In the genomic region with DNA sequence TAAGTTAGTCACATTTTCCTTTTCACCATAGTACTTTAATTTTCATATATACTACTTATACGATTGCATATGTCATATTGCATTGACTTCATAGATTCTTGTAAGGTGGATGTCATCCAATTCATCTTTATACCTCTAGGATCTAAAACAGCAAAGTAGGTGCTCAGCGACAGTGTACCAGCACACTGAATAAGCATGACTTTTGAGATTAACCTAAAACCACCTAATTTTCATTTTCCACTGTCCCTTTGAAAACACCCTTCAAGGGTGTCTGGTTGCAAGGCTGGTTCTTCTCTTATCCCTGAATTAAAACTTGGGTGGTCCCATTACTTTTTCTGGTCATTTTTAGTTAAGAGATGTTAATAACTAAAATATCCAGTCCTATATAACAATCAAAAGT, we compare ENCODE assay signal across 24 cellular contexts. TPM values are rescaled to one million over a fixed set of nuclear protein-coding genes. Genes with fewer than 3 reads are reported as not detected.
A peak's percentile ranks its signal among the peaks of the same experiment; 100 is the strongest.
DNase-seq lines count a peak whose midpoint lies in the region; ATAC-seq and FAIRE-seq lines count a peak whose summit lies in the region.
"Had no signal": no experiment of that assay in that cellular context is flagged by ENCODE, and none has a peak within 500 bp of the region (broad histone marks: within the 10 kb centered on the region; RNA-seq: fewer than 3 reads in every experiment).

No MANE protein-coding gene starts in this region.

- peaks cover 56% of the 10 kb centered on the region for H3K4me1 Mint-ChIP-seq in activated T-helper 2 cell treated with anti-CD3 and anti-CD28 coated beads, Interferon-gamma antibody, Interleukin-2, Interleukin-4, amounts not matched to agents 10 μg/mL and 5 μg/mL and 100 μg/mL, durations not matched to agents 14 hours and 24 hours and 36 hours (ENCODE audit: low read depth)

- intact Hi-C loops in activated T-helper 2 cell treated with anti-CD3 and anti-CD28 coated beads, Interferon-gamma antibody, Interleukin-2, Interleukin-4, amounts not matched to agents 10 μg/mL and 5 μg/mL and 100 μg/mL, durations not matched to agents 14 hours and 24 hours and 36 hours (cut with micrococcal nuclease), result loop anchor here (2.0 to 10.0 kb wide), 2 partner anchors 19 to 677 kb away; no protein-coding TSS in a partner anchor

- no peak overlapping the region for H3K4me3 Mint-ChIP-seq in activated T-helper 2 cell treated with anti-CD3 and anti-CD28 coated beads, Interferon-gamma antibody, Interleukin-2, Interleukin-4, amounts not matched to agents 10 μg/mL and 5 μg/mL and 100 μg/mL, durations not matched to agents 14 hours and 24 hours and 36 hours (ENCODE audit: low read depth)
- H3K4me3 Mint-ChIP-seq: CD14-positive monocyte had no signal

- peaks cover 46% of the 10 kb centered on the region for H3K36me3 Mint-ChIP-seq in activated T-helper 2 cell treated with anti-CD3 and anti-CD28 coated beads, Interferon-gamma antibody, Interleukin-2, Interleukin-4, amounts not matched to agents 10 μg/mL and 5 μg/mL and 100 μg/mL, durations not matched to agents 14 hours and 24 hours and 36 hours (ENCODE audit: low read depth)
- H3K36me3 Mint-ChIP-seq: CD14-positive monocyte had no signal

- H3K27ac Mint-ChIP-seq in activated T-helper 2 cell treated with anti-CD3 and anti-CD28 coated beads, Interferon-gamma antibody, Interleukin-2, Interleukin-4, amounts not matched to agents 10 μg/mL and 5 μg/mL and 100 μg/mL, durations not matched to agents 14 hours and 24 hours and 36 hours, result peak overlapping the region; percentile 66

- peak; percentile 79 for FAIRE-seq in GM18507 (lab: Jason Lieb, UNC)
- FAIRE-seq: bronchial epithelial cell, frontal cortex had no signal

- H3K9me3 Mint-ChIP-seq in activated T-helper 2 cell treated with anti-CD3 and anti-CD28 coated beads, Interferon-gamma antibody, Interleukin-2, Interleukin-4, amounts not matched to agents 10 μg/mL and 5 μg/mL and 100 μg/mL, durations not matched to agents 14 hours and 24 hours and 36 hours, result no peaks in the 10 kb centered on the region

- H3K27me3 Mint-ChIP-seq in activated T-helper 2 cell treated with anti-CD3 and anti-CD28 coated beads, Interferon-gamma antibody, Interleukin-2, Interleukin-4, amounts not matched to agents 10 μg/mL and 5 μg/mL and 100 μg/mL, durations not matched to agents 14 hours and 24 hours and 36 hours (ENCODE audit: low read depth), result no peaks in the 10 kb centered on the region

- ATAC-seq in GM18873 (IDR thresholded peaks at IDR 0.05; ENCODE audit: low FRiP score, unreplicated experiment) (peak; percentile 38), HG03378 (IDR thresholded peaks at IDR 0.05; ENCODE audit: unreplicated experiment) (peak; percentile 35), GM18870 (IDR thresholded peaks at IDR 0.05; ENCODE audit: unreplicated experiment) (no peak)

- DNase-seq in GM18507 (ENCODE audit: extremely low spot score, insufficient read length, low read depth), result no peak
- no peak for DNase-seq in activated T-helper 2 cell treated with anti-CD3 and anti-CD28 coated beads, Interferon-gamma antibody, Interleukin-2, Interleukin-4, amounts not matched to agents 10 μg/mL and 5 μg/mL and 100 μg/mL, durations not matched to agents 14 hours and 24 hours and 36 hours (ENCODE audit: low spot score)
- no peak for DNase-seq in EL
- no peak for DNase-seq in cerebellar nuclear complex (lab: John Stamatoyannopoulos, UW)
- DNase-seq in NCI-H748 (lab: John Stamatoyannopoulos, UW; ENCODE audit: unreplicated experiment), result no peak
- DNase-seq: activated CD4-positive, alpha-beta T cell treated with anti-CD3 and anti-CD28 coated beads, Interleukin-2, amount 50 U/mL, for 4 hours; Calu3; DND-41; esophagus squamous epithelium; KG1; NCI-H1694; NCI-H526; sigmoid colon; stimulated activated CD4-positive, alpha-beta T cell treated with anti-CD3 and anti-CD28 coated beads, Interleukin-15, amount 100 ng/mL, for 24 hours; trophoblast cell; WERI-Rb-1 had no signal

RNA-seq across cellular contexts. Expression of a gene that starts 4.4 kb away (rescaled TPM):
- total RNA-seq in activated T-helper 2 cell treated with anti-CD3 and anti-CD28 coated beads, Interferon-gamma antibody, Interleukin-2, Interleukin-4, amounts not matched to agents 10 μg/mL and 5 μg/mL and 100 μg/mL, durations not matched to agents 14 hours and 24 hours and 36 hours, result 8.9 and 12.2 TPM in 2 replicates
- total RNA-seq: bronchial epithelial cell, mesenteric fat pad, prostate gland had no signal

RNA-seq across cellular contexts. Expression of a gene that starts 25.6 kb away (rescaled TPM):
- 49.0 and 53.4 TPM in 2 replicates for total RNA-seq in activated T-helper 2 cell treated with anti-CD3 and anti-CD28 coated beads, Interferon-gamma antibody, Interleukin-2, Interleukin-4, amounts not matched to agents 10 μg/mL and 5 μg/mL and 100 μg/mL, durations not matched to agents 14 hours and 24 hours and 36 hours
